In genomic region chr12:101038289-101038871, GRCh38 we compare ENCODE assay signal across 17 cellular contexts.
DNase-seq lines count a peak whose midpoint lies in the region; ATAC-seq and TF ChIP-seq lines count a peak whose summit lies in the region.
"Had no signal": no experiment of that assay in that cellular context is flagged by ENCODE, and none has a peak within 500 bp of the region (broad histone marks: within the 10 kb centered on the region; RNA-seq: fewer than 3 reads in every experiment).

No MANE protein-coding gene starts in this region.

- H3K4me1 ChIP-seq in hepatocyte (ENCODE audit: insufficient read depth), result peaks cover 5% of the 10 kb centered on the region
- H3K4me1 ChIP-seq: heart left ventricle, thyroid gland had no signal

- H3K27me3 ChIP-seq in hepatocyte, result no peaks in the 10 kb centered on the region
- H3K27me3 ChIP-seq: heart left ventricle, thyroid gland had no signal

- TF ChIP-seq CTCF in fibroblast of the aortic adventitia (IDR thresholded peaks at IDR 0.05; ENCODE audit: insufficient read depth, low read length), result no peak
- TF ChIP-seq CTCF in hepatocyte (IDR thresholded peaks at IDR 0.05; ENCODE audit: poor library complexity), result no peak

- no peaks in the 10 kb centered on the region for H3K79me2 ChIP-seq in hepatocyte

- H3K4me2 ChIP-seq in hepatocyte, result no peak overlapping the region

- H3K9me2 ChIP-seq in hepatocyte (replicated peaks; ENCODE audit: insufficient read depth), result no peaks in the 10 kb centered on the region

- ATAC-seq in GM21515 (IDR thresholded peaks at IDR 0.05; ENCODE audit: unreplicated experiment) (peak; percentile 64), HG03469 (IDR thresholded peaks at IDR 0.05; ENCODE audit: unreplicated experiment) (peak; percentile 51)
- ATAC-seq: heart left ventricle; HepG2; left lobe of liver; natural killer cell treated with Interleukin-12 subunit alpha and Interleukin-12 subunit beta and Interleukin-15 and Interleukin-18, amount 100 ng/mL, for 72 hours had no signal

- no peak overlapping the region for H3K27ac ChIP-seq in hepatocyte
- H3K27ac ChIP-seq: 22Rv1, heart left ventricle, thyroid gland had no signal

- intact Hi-C loops in posterior cingulate gyrus (cut with DNase I), result no loop called here

- peak; percentile 90 for DNase-seq in NCI-H345 (lab: John Stamatoyannopoulos, UW)
- no peak for DNase-seq in NCI-H345 treated with DMSO at 0.1 percent for 48 hours (lab: John Stamatoyannopoulos, UW; ENCODE audit: unreplicated experiment)
- peak; percentile 69 for DNase-seq in fibroblast of the aortic adventitia (ENCODE audit: low read depth)
- no peak for DNase-seq in hepatocyte (ENCODE audit: low spot score)
- DNase-seq in NCI-H774 (lab: John Stamatoyannopoulos, UW), result no peak
- no peak for DNase-seq in posterior cingulate gyrus
- DNase-seq: heart left ventricle, NCI-H1105 treated with DMSO at 0.1 percent for 48 hours, NCI-H69, SHP77 treated with DMSO at 0.1 percent for 48 hours, thyroid gland had no signal

- H2AFZ ChIP-seq in hepatocyte, result no peak overlapping the region

- no peaks in the 10 kb centered on the region for H3K36me3 ChIP-seq in hepatocyte (replicated peaks; ENCODE audit: insufficient read depth, low read depth)
- H3K36me3 ChIP-seq: heart left ventricle, thyroid gland had no signal

- WGBS in hepatocyte (ENCODE audit: low lambda C conversion rate, missing lambda C conversion rate), result 61% methylated on average over 2 of the region's 2 CpGs

- H3K9me3 ChIP-seq in hepatocyte (ENCODE audit: low read depth), result no peaks in the 10 kb centered on the region
- H3K9me3 ChIP-seq: thyroid gland had no signal

- H3K4me3 ChIP-seq in fibroblast of the aortic adventitia (ENCODE audit: low read depth, low read length) (no peak overlapping the region), hepatocyte (no peak overlapping the region)
- H3K4me3 ChIP-seq: heart left ventricle, thyroid gland had no signal

- H4K20me1 ChIP-seq in hepatocyte (ENCODE audit: insufficient read depth, poor library complexity, severe bottlenecking), result no peaks in the 10 kb centered on the region

Comparison
In these comparisons a context has a peak if more than half of its experiments do, and no peak if none do; other contexts are left out.
1. DNase-seq: peak in NCI-H345 (single experiment) and fibroblast of the aortic adventitia (single experiment); none in NCI-H345 treated with DMSO at 0.1 percent for 48 hours (single experiment), hepatocyte (single experiment), NCI-H774 (single experiment) and posterior cingulate gyrus (0 of 10).